In genomic region chr12:7966558-7966957, GRCh38 we compare ENCODE assay signal across 14 cellular contexts. TPM values are rescaled to one million over a fixed set of nuclear protein-coding genes. Genes with fewer than 3 reads are reported as not detected.
DNase-seq lines count a peak whose midpoint lies in the region; ATAC-seq and TF ChIP-seq lines count a peak whose summit lies in the region.
"Had no signal": no experiment of that assay in that cellular context is flagged by ENCODE, and none has a peak within 500 bp of the region (broad histone marks: within the 10 kb centered on the region; RNA-seq: fewer than 3 reads in every experiment).

No MANE protein-coding gene starts in this region.

- H3K9me3 ChIP-seq in HEK293 (ENCODE audit: control insufficient read depth, insufficient read depth, low read depth, low read length) (no peaks in the 10 kb centered on the region), smooth muscle cell (replicated peaks; ENCODE audit: low read depth) (no peaks in the 10 kb centered on the region)
- H3K9me3 ChIP-seq: left ventricle myocardium inferior, ovary had no signal

- TF ChIP-seq CTCF in HEK293 (tag by site-specific recombination; IDR thresholded peaks at IDR 0.05): no peak
- TF ChIP-seq CTCF in smooth muscle cell (IDR thresholded peaks at IDR 0.05; ENCODE audit: borderline replicate concordance, insufficient read depth, poor library complexity, severe bottlenecking): no peak
- no peak for TF ChIP-seq CTCF in GM13976 (IDR thresholded peaks at IDR 0.05; ENCODE audit: borderline replicate concordance, control extremely low read depth, extremely low read depth, insufficient read depth, missing control alignments)

- peaks cover 7 to 8% of the 10 kb centered on the region in 2 donors for H3K36me3 Mint-ChIP-seq in activated T-cell treated with anti-CD3 and anti-CD28 coated beads, Interleukin-2, amount 50 U/mL, for 72 hours (ENCODE audit: insufficient read depth in 2 of 2)
- no peaks in the 10 kb centered on the region for H3K36me3 Mint-ChIP-seq in activated T-cell treated with anti-CD3 and anti-CD28 coated beads, Interleukin-2, amount 50 U/mL, for 4 hours (ENCODE audit: insufficient read depth)

- H3K27ac Mint-ChIP-seq in activated T-cell treated with anti-CD3 and anti-CD28 coated beads, Interleukin-2, amount 50 U/mL, for 72 hours: no peak overlapping the region
- H3K27ac Mint-ChIP-seq: HFFc6 had no signal

- H3K4me3 ChIP-seq in HEK293 (ENCODE audit: low read depth, low read length) (no peak overlapping the region), smooth muscle cell (no peak overlapping the region)
- H3K4me3 ChIP-seq: left ventricle myocardium inferior, ovary had no signal

- POLR2A ChIA-PET in HEK293 (lab: Yijun Ruan, JAX): no interaction called here

- no peak overlapping the region for H2AFZ ChIP-seq in smooth muscle cell (ENCODE audit: low read depth)

- no peaks in the 10 kb centered on the region for H4K20me1 ChIP-seq in smooth muscle cell (ENCODE audit: low read depth)

- no peaks in the 10 kb centered on the region for H3K9me3 Mint-ChIP-seq in activated T-cell treated with anti-CD3 and anti-CD28 coated beads, Interleukin-2, amount 50 U/mL, for 72 hours
- H3K9me3 Mint-ChIP-seq in activated T-cell treated with anti-CD3 and anti-CD28 coated beads, Interleukin-2, amount 50 U/mL, for 4 hours: no peaks in the 10 kb centered on the region
- H3K9me3 Mint-ChIP-seq: HFFc6 had no signal

- H3K27ac ChIP-seq in HEK293 (ENCODE audit: extremely low read depth, low read depth, low read length) (no peak overlapping the region), smooth muscle cell (ENCODE audit: low read depth) (peak overlapping the region; percentile 27)
- H3K27ac ChIP-seq: left ventricle myocardium inferior, ovary had no signal

- peaks cover 57% of the 10 kb centered on the region for H3K4me1 Mint-ChIP-seq in activated T-cell treated with anti-CD3 and anti-CD28 coated beads, Interleukin-2, amount 50 U/mL, for 72 hours (ENCODE audit: low read depth)
- peaks cover 21% of the 10 kb centered on the region for H3K4me1 Mint-ChIP-seq in activated T-cell treated with anti-CD3 and anti-CD28 coated beads, Interleukin-2, amount 50 U/mL, for 4 hours (ENCODE audit: low read depth)

- no peaks in the 10 kb centered on the region for H3F3A ChIP-seq in smooth muscle cell (ENCODE audit: low read depth)

- H3K79me2 ChIP-seq in smooth muscle cell (ENCODE audit: low read depth): no peaks in the 10 kb centered on the region

- peak overlapping the region; percentile 56 to 61 for H3K4me3 Mint-ChIP-seq in activated T-cell treated with anti-CD3 and anti-CD28 coated beads, Interleukin-2, amount 50 U/mL, for 72 hours
- H3K4me3 Mint-ChIP-seq in activated T-cell treated with anti-CD3 and anti-CD28 coated beads, Interleukin-2, amount 50 U/mL, for 4 hours: no peak overlapping the region
- H3K4me3 Mint-ChIP-seq: HFFc6 had no signal

- H3K36me3 ChIP-seq in HEK293 (ENCODE audit: control insufficient read depth in 2 of 2, insufficient read depth in 1 of 2, low read length in 2 of 2) (peaks cover 0 to 3% of the 10 kb centered on the region in 2 experiments; a peak in 1 of 3 replicates), smooth muscle cell (ENCODE audit: low read depth) (no peaks in the 10 kb centered on the region)
- H3K36me3 ChIP-seq: left ventricle myocardium inferior, ovary had no signal

- no peak overlapping the region for H3K4me2 ChIP-seq in smooth muscle cell

- H3K27me3 Mint-ChIP-seq in activated T-cell treated with anti-CD3 and anti-CD28 coated beads, Interleukin-2, amount 50 U/mL, for 72 hours (ENCODE audit: low read depth): no peaks in the 10 kb centered on the region
- H3K27me3 Mint-ChIP-seq in activated T-cell treated with anti-CD3 and anti-CD28 coated beads, Interleukin-2, amount 50 U/mL, for 4 hours (ENCODE audit: low read depth): no peaks in the 10 kb centered on the region

- no peak overlapping the region for H3K9ac ChIP-seq in smooth muscle cell (ENCODE audit: low read depth)

- H3K27me3 ChIP-seq in smooth muscle cell (ENCODE audit: low read depth): no peaks in the 10 kb centered on the region
- H3K27me3 ChIP-seq: ovary had no signal

- CTCF ChIA-PET in HEK293 (lab: Yijun Ruan, JAX): interaction anchor here (0.7 to 2.7 kb wide), 2 partner anchors 33 to 111 kb away, joined by 5 to 14 read pairs; no protein-coding TSS in a partner anchor

- 61% methylated on average over 14 of the region's 14 CpGs for WGBS in smooth muscle cell (ENCODE audit: low lambda C conversion rate)

- H3K4me1 ChIP-seq in HEK293 (ENCODE audit: control insufficient read depth, insufficient read depth, low read length) (no peaks in the 10 kb centered on the region), smooth muscle cell (ENCODE audit: low read depth) (peaks cover 15% of the 10 kb centered on the region)

- DNase-seq in activated T-cell treated with anti-CD3 and anti-CD28 coated beads, Interleukin-2, amount 50 U/mL, for 72 hours: peak; percentile 8 to 16
- no peak for DNase-seq in activated T-cell treated with anti-CD3 and anti-CD28 coated beads, Interleukin-2, amount 50 U/mL, for 4 hours
- DNase-seq in amniotic epithelial cell (ENCODE audit: low read depth) (peak; percentile 41), smooth muscle cell (lab: John Stamatoyannopoulos, UW; ENCODE audit: unreplicated experiment) (no peak), GM13976 (ENCODE audit: low spot score) (no peak)
- DNase-seq: activated naive CD4-positive, alpha-beta T cell treated with Interleukin-2 at 50 U/mL for 16 hours; Calu3; GF-D8; HFFc6; left ventricle myocardium inferior; ovary had no signal

- in situ Hi-C loops in GM13976 (cut with MboI; ENCODE audit: low sequenced_read_pairs, unreplicated experiment): no loop called here

- ATAC-seq in activated T-cell treated with anti-CD3 and anti-CD28 coated beads, Interleukin-2, amount 50 U/mL, for 72 hours (replicated peaks in 1 of 2): no peak
- ATAC-seq in activated T-cell treated with anti-CD3 and anti-CD28 coated beads, Interleukin-2, amount 50 U/mL, for 4 hours: no peak
- ATAC-seq in GM19328 (IDR thresholded peaks at IDR 0.05; ENCODE audit: unreplicated experiment) (no peak), HG03280 (IDR thresholded peaks at IDR 0.05; ENCODE audit: unreplicated experiment) (no peak)

TF ChIP-seq in HEK293, 187 proteins besides CTCF, POLR2A, EP300 and RAD21:
- TF ChIP-seq ZNF223 (tag by site-specific recombination; IDR thresholded peaks at IDR 0.05) (no peak), ZFHX2 (tag by site-specific recombination; conservative IDR thresholded peaks at IDR 0.05) (peak; percentile 48), INSM2 (tag by site-specific recombination; IDR thresholded peaks at IDR 0.05) (no peak), EGR2 (tag by site-specific recombination; IDR thresholded peaks at IDR 0.05; ENCODE audit: low read depth) (peak; percentile 56)
TF ChIP-seq in HEK293: peak in this region for 2.

RNA-seq across cellular contexts. Expression of gene SLC2A3, which starts 30.6 kb away (rescaled TPM):
- 100 to 1,000 TPM; 312 to 509 TPM for total RNA-seq in activated T-cell treated with anti-CD3 and anti-CD28 coated beads, Interleukin-2, amount 50 U/mL, for 72 hours
- 100 to 1,000 TPM; 109 to 117 (median 114) TPM for total RNA-seq in activated T-cell treated with anti-CD3 and anti-CD28 coated beads, Interleukin-2, amount 50 U/mL, for 4 hours
- 938 and 998 TPM in 2 replicates for total RNA-seq in smooth muscle cell
- 211 and 466 TPM in 2 replicates for polyA plus RNA-seq in smooth muscle cell
- total RNA-seq: Calu3 had no signal

Comparison
In these comparisons a context has a peak if more than half of its experiments do, and no peak if none do; other contexts are left out.
1. DNase-seq: peak in activated T-cell treated with anti-CD3 and anti-CD28 coated beads, Interleukin-2, amount 50 U/mL, for 72 hours (2 of 2) and amniotic epithelial cell (single experiment); none in activated T-cell treated with anti-CD3 and anti-CD28 coated beads, Interleukin-2, amount 50 U/mL, for 4 hours (single experiment), smooth muscle cell (single experiment) and GM13976 (single experiment).